In the genomic region with DNA sequence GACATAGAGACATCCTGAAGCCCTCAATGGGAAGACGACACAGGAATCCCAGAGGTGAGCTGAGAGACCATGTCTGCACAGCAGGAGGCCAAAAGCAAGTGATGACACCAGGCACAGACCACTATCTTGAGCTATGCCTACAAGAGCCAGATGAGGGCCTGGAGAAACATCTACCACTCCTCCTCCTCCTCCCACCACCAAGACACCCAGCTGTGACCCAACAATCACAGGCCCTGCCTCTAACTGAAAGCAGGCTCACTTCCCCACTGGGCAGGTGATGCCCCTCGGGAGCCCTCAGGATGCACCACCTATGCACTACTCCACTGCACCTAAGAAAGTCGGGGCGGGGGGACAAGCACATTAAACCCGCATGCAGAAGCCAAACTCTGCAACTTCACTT, we compare ENCODE assay signal across 17 cellular contexts. TPM values are rescaled to one million over a fixed set of nuclear protein-coding genes. Genes with fewer than 3 reads are reported as not detected.
DNase-seq lines count a peak whose midpoint lies in the region; ATAC-seq and TF ChIP-seq lines count a peak whose summit lies in the region.
"Had no signal": no experiment of that assay in that cellular context is flagged by ENCODE, and none has a peak within 500 bp of the region (broad histone marks: within the 10 kb centered on the region; RNA-seq: fewer than 3 reads in every experiment).

No MANE protein-coding gene starts in this region.

- no peak for DNase-seq in Right ventricle myocardium superior
- no peak for DNase-seq in cardiac septum (ENCODE audit: low spot score)
- DNase-seq in Karpas-422, result peak; percentile 59
- DNase-seq in endodermal cell, result peak; percentile 85
- no peak for DNase-seq in substantia nigra (lab: John Stamatoyannopoulos, UW)
- DNase-seq in NCI-H82 treated with DMSO at 0.1 percent for 48 hours (lab: John Stamatoyannopoulos, UW; ENCODE audit: unreplicated experiment), result no peak
- no peak for DNase-seq in cerebellar cortex (ENCODE audit: low spot score)
- DNase-seq: COR-L47; KG1; NCI-H1105; NCI-H2171; NCI-H748 treated with DMSO at 0.1 percent for 48 hours; stimulated activated CD4-positive, alpha-beta T cell treated with anti-CD3 and anti-CD28 coated beads, Interleukin-2, amount 100 ng/mL, for 24 hours had no signal

- TF ChIP-seq CTCF in endodermal cell (conservative IDR thresholded peaks at IDR 0.05), result no peak

- H3K4me1 ChIP-seq in Karpas-422 (ENCODE audit: low read length) (peaks cover 13% of the 10 kb centered on the region), endodermal cell (ENCODE audit: control insufficient read depth, insufficient read depth, low read length) (peaks cover 12% of the 10 kb centered on the region)
- H3K4me1 ChIP-seq: suprapubic skin had no signal

- intact Hi-C loops in Right ventricle myocardium superior (cut with DNase I) (no loop called here), cardiac septum (cut with DNase I) (no loop called here)

- H3K36me3 ChIP-seq in Karpas-422 (ENCODE audit: insufficient read depth, low read length) (peaks cover 70% of the 10 kb centered on the region), endodermal cell (ENCODE audit: control insufficient read depth, insufficient read depth, low read length) (peaks cover 92% of the 10 kb centered on the region)

- peaks cover 35% of the 10 kb centered on the region for H3K79me2 ChIP-seq in Karpas-422 (ENCODE audit: low read length)

- no peaks in the 10 kb centered on the region for H3K9me3 Mint-ChIP-seq in endodermal cell
- H3K9me3 Mint-ChIP-seq: activated T-helper 2 cell treated with anti-CD3 and anti-CD28 coated beads, Interferon-gamma antibody, Interleukin-2, Interleukin-4, amounts not matched to agents 10 μg/mL and 5 μg/mL and 100 μg/mL, durations not matched to agents 14 hours and 24 hours and 36 hours had no signal

- H3K27me3 ChIP-seq in Karpas-422 (ENCODE audit: low read length) (no peaks in the 10 kb centered on the region), endodermal cell (ENCODE audit: control insufficient read depth, insufficient read depth, low read length, poor library complexity, severe bottlenecking) (no peaks in the 10 kb centered on the region)
- H3K27me3 ChIP-seq: suprapubic skin had no signal

- H3K36me3 Mint-ChIP-seq in endodermal cell (ENCODE audit: low read depth), result peaks cover 53% of the 10 kb centered on the region

- H3K9me3 ChIP-seq in Karpas-422 (ENCODE audit: low read length), result no peaks in the 10 kb centered on the region
- no peaks in the 10 kb centered on the region for H3K9me3 ChIP-seq in endodermal cell (ENCODE audit: control insufficient read depth, low read length)
- H3K9me3 ChIP-seq: suprapubic skin had no signal

- WGBS in endodermal cell (ENCODE audit: insufficient coverage in 1 of 2, insufficient read length in 1 of 2), 2 experiments, result 79 to 80% methylated on average over 2 to 5 of the region's 5 CpGs

- H3K4me3 Mint-ChIP-seq in endodermal cell, result no peak overlapping the region

- peaks cover 40% of the 10 kb centered on the region for H3K4me1 Mint-ChIP-seq in endodermal cell

- no peak overlapping the region for H2AFZ ChIP-seq in Karpas-422 (ENCODE audit: low read length)

- H3K9me2 ChIP-seq in Karpas-422 (replicated peaks; ENCODE audit: insufficient read depth, low read length), result no peaks in the 10 kb centered on the region

- H3K27me3 Mint-ChIP-seq in endodermal cell (ENCODE audit: insufficient read depth), result no peaks in the 10 kb centered on the region

- 0 out of 2 replicates have a peak, but pooled peaks cover 4% of the 10 kb centered on the region for H4K20me1 ChIP-seq in Karpas-422 (ENCODE audit: insufficient read depth, low read depth, low read length)

- peak overlapping the region; percentile 50 for H3K27ac Mint-ChIP-seq in endodermal cell

- H3K4me3 ChIP-seq in Karpas-422 (ENCODE audit: low read length) (no peak overlapping the region), endodermal cell (ENCODE audit: low read length) (no peak overlapping the region)
- H3K4me3 ChIP-seq: suprapubic skin had no signal

- H3K27ac ChIP-seq in Karpas-422 (ENCODE audit: low read length) (peak overlapping the region; percentile 36; the same call in 1 of the 2 replicates), endodermal cell (ENCODE audit: low read depth, low read length) (no peak overlapping the region), substantia nigra (ENCODE audit: low read depth, low read length, poor library complexity, severe bottlenecking) (peak overlapping the region; percentile 60)
- H3K27ac ChIP-seq: suprapubic skin had no signal

- ATAC-seq in Right ventricle myocardium superior (ENCODE audit: poor library complexity) (peak; percentile 13), HG02852 (IDR thresholded peaks at IDR 0.05; ENCODE audit: unreplicated experiment) (no peak)
- ATAC-seq: Panc1 had no signal

- H3K9ac ChIP-seq in Karpas-422 (ENCODE audit: low read length) (no peak overlapping the region), endodermal cell (ENCODE audit: extremely low read depth, low read length, poor library complexity, severe bottlenecking) (no peak overlapping the region)

- no peak overlapping the region for H3K4me2 ChIP-seq in Karpas-422 (ENCODE audit: low read depth, low read length, poor library complexity, severe bottlenecking)

RNA-seq across cellular contexts. Expression of gene TADA1, which starts 16.5 kb away (rescaled TPM):
- total RNA-seq in Right ventricle myocardium superior (9.7 TPM), cardiac septum (11.0 TPM), endodermal cell (10 to 100 TPM; 18.4 to 19.9 TPM)
- 14.1 and 26.6 TPM in 2 replicates for total RNA-seq in Karpas-422 (2014; rRNA removed; shearing (Covaris generic); ENCODE audit: low replicate concordance)
- 32.6 TPM for polyA plus RNA-seq in endodermal cell (2013, experiment 1 of 2)
- 31.5 TPM for polyA plus RNA-seq in endodermal cell (2013, experiment 2 of 2)

RNA-seq across cellular contexts. Expression of gene POGK, which starts 20.3 kb away (rescaled TPM):
- total RNA-seq in Right ventricle myocardium superior (16.9 TPM), cardiac septum (18.5 TPM), endodermal cell (10 to 100 TPM; 37.9 to 43.2 TPM)
- 44.7 and 45.7 TPM in 2 replicates for total RNA-seq in Karpas-422 (2014; rRNA removed; shearing (Covaris generic); ENCODE audit: low replicate concordance)
- 42.6 TPM for polyA plus RNA-seq in endodermal cell (2013, experiment 1 of 2)
- 42.9 TPM for polyA plus RNA-seq in endodermal cell (2013, experiment 2 of 2)

Comparison
In these comparisons a context has a peak if more than half of its experiments do, and no peak if none do; other contexts are left out.
1. DNase-seq: peak in Karpas-422 (single experiment) and endodermal cell (single experiment); none in Right ventricle myocardium superior (single experiment), cardiac septum (single experiment), substantia nigra (0 of 49), NCI-H82 treated with DMSO at 0.1 percent for 48 hours (single experiment) and cerebellar cortex (single experiment).